In the genomic region with DNA sequence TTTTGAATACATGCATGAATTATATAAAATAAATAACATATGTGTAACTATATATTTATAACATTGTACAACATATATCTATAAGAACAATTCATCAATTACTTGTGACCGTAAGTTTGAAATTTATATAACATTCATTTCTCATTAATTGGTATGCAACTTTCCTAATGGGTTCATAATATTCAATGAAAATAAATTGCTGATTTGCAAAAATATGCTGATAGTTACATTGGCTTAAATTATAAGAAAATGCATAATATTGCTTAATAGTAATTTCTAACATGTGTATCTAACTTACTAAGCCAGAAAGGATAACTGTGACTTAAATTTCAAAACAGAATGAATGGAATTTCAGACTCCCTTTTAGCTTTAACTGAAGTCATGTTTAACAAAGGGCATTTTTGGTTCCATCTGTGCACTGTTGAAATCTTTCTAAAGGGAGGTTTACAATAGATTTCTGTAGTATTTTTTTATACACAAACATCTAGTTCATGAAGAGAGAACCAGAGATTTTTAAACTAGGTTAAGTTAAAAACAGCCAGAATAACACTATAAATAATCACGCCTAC, we compare ENCODE assay signal across 20 cellular contexts.
A peak's percentile ranks its signal among the peaks of the same experiment; 100 is the strongest.
DNase-seq lines count a peak whose midpoint lies in the region; ATAC-seq, FAIRE-seq and TF ChIP-seq lines count a peak whose summit lies in the region.
"Had no signal": no experiment of that assay in that cellular context is flagged by ENCODE, and none has a peak within 500 bp of the region (broad histone marks: within the 10 kb centered on the region; RNA-seq: fewer than 3 reads in every experiment).

No MANE protein-coding gene starts in this region.

- H3K36me3 ChIP-seq in GM23248 (ENCODE audit: low read depth) (no peaks in the 10 kb centered on the region), K562 (ENCODE audit: control insufficient read depth, insufficient read depth, low read length) (no peaks in the 10 kb centered on the region), kidney (ENCODE audit: control insufficient read depth in 1 of 2, insufficient read depth in 2 of 2, low read length in 2 of 2) (no peaks in the 10 kb centered on the region)
- H3K36me3 ChIP-seq: breast epithelium, neutrophil, tibial artery had no signal

- H3K36me3 Mint-ChIP-seq in glutamatergic neuron (ENCODE audit: unreplicated experiment): no peaks in the 10 kb centered on the region
- H3K36me3 Mint-ChIP-seq in WTC11: no peaks in the 10 kb centered on the region

- ATAC-seq in A549: no peak
- no peak for ATAC-seq in K562
- ATAC-seq in WTC11: no peak
- no peak for ATAC-seq in HG03432 (IDR thresholded peaks at IDR 0.05; ENCODE audit: unreplicated experiment)
- ATAC-seq: stimulated activated naive CD8-positive, alpha-beta T cell treated with anti-CD3 and anti-CD28 coated beads, Interleukin-15, Interleukin-2, amounts not matched to agents 100 U/mL and 50 U/mL, for 24 hours; T-cell had no signal

- H3K4me3 Mint-ChIP-seq in glutamatergic neuron (ENCODE audit: unreplicated experiment) (no peak overlapping the region), WTC11 (no peak overlapping the region)
- H3K4me3 Mint-ChIP-seq: activated T-cell treated with anti-CD3 and anti-CD28 coated beads, Interleukin-2, amount 50 U/mL, for 24 hours; T-cell had no signal

- H3K9me3 Mint-ChIP-seq in glutamatergic neuron (ENCODE audit: unreplicated experiment) (peaks cover 4% of the 10 kb centered on the region), WTC11 (no peaks in the 10 kb centered on the region)
- H3K9me3 Mint-ChIP-seq: activated T-cell treated with anti-CD3 and anti-CD28 coated beads, Interleukin-2, amount 50 U/mL, for 24 hours; T-cell had no signal

- H3K9me2 ChIP-seq in GM23248 (ENCODE audit: insufficient read depth): no peaks in the 10 kb centered on the region

- WGBS in A549 (ENCODE audit: missing lambda C conversion rate): 90% methylated on average over 2 of the region's 2 CpGs
- WGBS in GM23248 (ENCODE audit: low coverage in 1 of 2, low lambda C conversion rate in 2 of 2, missing lambda C conversion rate in 2 of 2), 2 experiments: 66 to 82% methylated on average over 2 of the region's 2 CpGs
- WGBS in K562 (ENCODE audit: insufficient coverage, low coverage, missing lambda C conversion rate): 100% methylated on average over 2 of the region's 2 CpGs

- H3K9me1 ChIP-seq in K562 (ENCODE audit: control insufficient read depth, insufficient read depth, low read length): no peaks in the 10 kb centered on the region

- CTCF ChIA-PET in A549 (lab: Yijun Ruan, JAX): interaction anchor here (1.2 to 3.9 kb wide), 3 partner anchors 394 to 411 kb away, joined by 4 to 21 read pairs (median 4); no protein-coding TSS in a partner anchor
- CTCF ChIA-PET in K562 (lab: Yijun Ruan, JAX; ENCODE audit: low intra/inter-chr PET ratio): interaction anchor here (1.2 to 1.9 kb wide), 2 partner anchors 410 to 957 kb away, joined by 5 to 17 read pairs; no protein-coding TSS in a partner anchor
- CTCF ChIA-PET in WTC11 (lab: Charles Lee): interaction anchor here (0.5 to 4.9 kb wide), 2 partner anchors 410 to 913 kb away, joined by 4 to 23 read pairs; no protein-coding TSS in a partner anchor

- H3K9me3 ChIP-seq in A549 (peaks cover 24% of the 10 kb centered on the region; the same call in 2 of the 3 replicates), GM23248 (ENCODE audit: low read depth) (no peaks in the 10 kb centered on the region), K562 (replicated peaks; ENCODE audit: control insufficient read depth, insufficient read depth, low read depth, low read length) (no peaks in the 10 kb centered on the region), kidney (ENCODE audit: control insufficient read depth in 1 of 2, low read length in 2 of 2) (no peaks in the 10 kb centered on the region)
- H3K9me3 ChIP-seq: breast epithelium, neutrophil, spleen had no signal

- peak overlapping the region; percentile 33 for H3K27ac Mint-ChIP-seq in glutamatergic neuron (ENCODE audit: unreplicated experiment)
- no peak overlapping the region for H3K27ac Mint-ChIP-seq in WTC11
- H3K27ac Mint-ChIP-seq: activated T-cell treated with anti-CD3 and anti-CD28 coated beads, Interleukin-2, amount 50 U/mL, for 24 hours; T-cell had no signal

- no TSS peak for BruUV-seq in K562 (replicated peaks; lab: Mats Ljungman, UMichigan)

- no peaks in the 10 kb centered on the region for H3K79me2 ChIP-seq in GM23248 (ENCODE audit: insufficient read depth)
- H3K79me2 ChIP-seq in K562 (ENCODE audit: control insufficient read depth, insufficient read depth, low read length): no peaks in the 10 kb centered on the region

- no peaks in the 10 kb centered on the region for H3K27me3 ChIP-seq in GM23248 (replicated peaks; ENCODE audit: insufficient read depth)
- H3K27me3 ChIP-seq in K562 (ENCODE audit: control insufficient read depth in 2 of 2, insufficient read depth in 2 of 2, low read length in 2 of 2): no peaks in the 10 kb centered on the region
- H3K27me3 ChIP-seq: breast epithelium, neutrophil, spleen, tibial artery had no signal

- in situ Hi-C loops in GM23248 (cut with MboI) (loop anchor here (10.0 kb wide), 1 partner anchor 403 kb away; no protein-coding TSS in a partner anchor), K562 (cut with MboI) (loop anchor here (5.0 to 25.0 kb wide), 2 partner anchors 406 to 981 kb away; no protein-coding TSS in a partner anchor)

- TF ChIP-seq CTCF in A549 (IDR thresholded peaks at IDR 0.05) (no peak), K562 (IDR thresholded peaks at IDR 0.05 in 2 of 3, conservative IDR thresholded peaks at IDR 0.05 in 1 of 3; ENCODE audit: insufficient read depth in 2 of 3, low read depth in 1 of 3, low read length in 3 of 3) (no peak), glutamatergic neuron (IDR thresholded peaks at IDR 0.05; ENCODE audit: partially characterized antibody, unreplicated experiment) (no peak), WTC11 (IDR thresholded peaks at IDR 0.05) (no peak), kidney (IDR thresholded peaks at IDR 0.05; ENCODE audit: borderline replicate concordance, extremely low read depth, insufficient read depth) (no peak)

- H3K4me1 ChIP-seq in A549 (peaks cover 21% of the 10 kb centered on the region), GM23248 (ENCODE audit: insufficient read depth) (peaks cover 19% of the 10 kb centered on the region), K562 (replicated peaks in 1 of 2; ENCODE audit: control insufficient read depth in 2 of 2, insufficient read depth in 2 of 2, low read length in 2 of 2) (no peaks in the 10 kb centered on the region; a peak in 1 of 5 replicates), kidney (ENCODE audit: control insufficient read depth in 1 of 2, insufficient read depth in 1 of 2, low read depth in 1 of 2, low read length in 2 of 2) (peaks cover 0 to 7% of the 10 kb centered on the region in 2 donors)
- H3K4me1 ChIP-seq: breast epithelium had no signal

- no peak for TF ChIP-seq EP300 in A549 (IDR thresholded peaks at IDR 0.05)
- TF ChIP-seq EP300 in K562 (IDR thresholded peaks at IDR 0.05; ENCODE audit: low read length): no peak

- H3K4me1 Mint-ChIP-seq in glutamatergic neuron (ENCODE audit: low read depth, unreplicated experiment) (peaks cover 3% of the 10 kb centered on the region), WTC11 (peaks cover 18% of the 10 kb centered on the region)
- H3K4me1 Mint-ChIP-seq: T-cell had no signal

- H3K4me3 ChIP-seq in A549: no peak overlapping the region
- H3K4me3 ChIP-seq in GM23248: no peak overlapping the region
- no peak overlapping the region for H3K4me3 ChIP-seq in K562
- H3K4me3 ChIP-seq in kidney (ENCODE audit: low read length in 2 of 2): no peak overlapping the region
- H3K4me3 ChIP-seq: breast epithelium, spleen, tibial artery had no signal

- H3K27me3 Mint-ChIP-seq in glutamatergic neuron (ENCODE audit: unreplicated experiment): no peaks in the 10 kb centered on the region
- H3K27me3 Mint-ChIP-seq in WTC11 (ENCODE audit: low read depth): no peaks in the 10 kb centered on the region
- H3K27me3 Mint-ChIP-seq: activated T-cell treated with anti-CD3 and anti-CD28 coated beads, Interleukin-2, amount 50 U/mL, for 24 hours; T-cell had no signal

- TF ChIP-seq POLR2A in A549 (IDR thresholded peaks at IDR 0.05; ENCODE audit: low read length) (no peak), K562 (conservative IDR thresholded peaks at IDR 0.05) (no peak)

- TF ChIP-seq RAD21 in A549 (conservative IDR thresholded peaks at IDR 0.05 in 1 of 2, IDR thresholded peaks at IDR 0.05 in 1 of 2) (no peak), K562 (CRISPR knock-in tag; conservative IDR thresholded peaks at IDR 0.05 in 1 of 2, IDR thresholded peaks at IDR 0.05 in 1 of 2) (no peak)

- intact Hi-C loops in K562 (cut with micrococcal nuclease) (loop anchor here (1.0 to 10.0 kb wide), 4 partner anchors 216 to 543 kb away; no protein-coding TSS in a partner anchor), kidney (cut with DNase I) (loop anchor here (10.0 kb wide), 1 partner anchor 413 kb away; no protein-coding TSS in a partner anchor)

- FAIRE-seq in A549 (lab: Jason Lieb, UNC) (peak; percentile 63), K562 (lab: Jason Lieb, UNC) (no peak), kidney (lab: Jason Lieb, UNC) (no peak)
- FAIRE-seq: GM18507 had no signal

- POLR2A ChIA-PET in A549 (lab: Yijun Ruan, JAX) (interaction anchor here (1.2 kb wide), 1 partner anchor 311 kb away, joined by 6 read pairs; a partner anchor contains a TSS), K562 (lab: Yijun Ruan, JAX) (interaction anchor here (1.1 kb wide), 1 partner anchor 127 kb away, joined by 3 read pairs; no protein-coding TSS in a partner anchor), WTC11 (lab: Charles Lee) (no interaction called here)

- H3K27ac ChIP-seq in A549: peak overlapping the region; percentile 11 to 41; a peak in 4 of 6 replicates
- H3K27ac ChIP-seq in GM23248: peak overlapping the region; percentile 56
- H3K27ac ChIP-seq in K562 (ENCODE audit: extremely low read depth, low read depth, low read length): no peak overlapping the region
- no peak overlapping the region for H3K27ac ChIP-seq in kidney (ENCODE audit: low read depth in 2 of 2, low read length in 2 of 2)
- H3K27ac ChIP-seq: breast epithelium, neutrophil, spleen had no signal

- H2AFZ ChIP-seq in GM23248 (no peak overlapping the region), K562 (ENCODE audit: low read depth, low read length) (no peak overlapping the region)

- H3K4me2 ChIP-seq in A549: peak overlapping the region; percentile 31; the same call in 2 of the 3 replicates
- peak overlapping the region; percentile 38 for H3K4me2 ChIP-seq in GM23248 (ENCODE audit: unreplicated experiment)
- H3K4me2 ChIP-seq in K562 (ENCODE audit: insufficient read depth, low read length): no peak overlapping the region

- H4K20me1 ChIP-seq in GM23248 (ENCODE audit: insufficient read depth) (no peaks in the 10 kb centered on the region), K562 (replicated peaks; ENCODE audit: control insufficient read depth, insufficient read depth, low read length) (no peaks in the 10 kb centered on the region)

- peak overlapping the region; percentile 21; the same call in 1 of the 2 replicates for H3K9ac ChIP-seq in GM23248
- no peak overlapping the region for H3K9ac ChIP-seq in K562 (ENCODE audit: insufficient read depth in 1 of 2, low read depth in 2 of 2, low read length in 2 of 2)
- H3K9ac ChIP-seq in kidney (ENCODE audit: low read length in 2 of 2): no peak overlapping the region

- DNase-seq in A549 (ENCODE audit: low read depth in 1 of 2, low spot score in 1 of 2): no peak
- DNase-seq in GM23248: peak; percentile 50
- no peak for DNase-seq in K562 (ENCODE audit: extremely low read depth in 1 of 4, low spot score in 3 of 4)
- DNase-seq in glutamatergic neuron: no peak
- DNase-seq in WTC11 (ENCODE audit: low spot score): no peak
- DNase-seq in kidney: no peak
- DNase-seq in NOMO-1 treated with DMSO at 0.1 percent for 48 hours (lab: John Stamatoyannopoulos, UW; ENCODE audit: unreplicated experiment): no peak
- DNase-seq: activated CD4-positive, alpha-beta T cell treated with anti-CD3 and anti-CD28 coated beads for 1 hour; activated CD8-positive, alpha-beta memory T cell treated with anti-CD3 and anti-CD28 coated beads for 24 hours; activated naive CD4-positive, alpha-beta T cell; activated T-cell treated with anti-CD3 and anti-CD28 coated beads, Interleukin-2, amount 50 U/mL, for 24 hours; spleen; stimulated activated CD4-positive, alpha-beta T cell treated with anti-CD3 and anti-CD28 coated beads, Interleukin-4, amount 100 ng/mL, for 24 hours; stimulated activated naive CD8-positive, alpha-beta T cell treated with anti-CD3 and anti-CD28 coated beads, Interleukin-15, Interleukin-2, amounts not matched to agents 100 U/mL and 50 U/mL, for 24 hours; T-cell; tibial artery had no signal

- H3F3A ChIP-seq in GM23248 (ENCODE audit: insufficient read depth): peaks cover 6% of the 10 kb centered on the region; the same call in 1 of the 2 replicates

Comparison
In these comparisons a context has a peak if more than half of its experiments do, and no peak if none do; other contexts are left out.
1. H3K27ac ChIP-seq: peak in A549 (2 of 2) and GM23248 (single experiment); none in K562 (single experiment) and kidney (0 of 2).